ENCODE assay signal across 8 cellular contexts in genomic region chr19:52094526-52094925, GRCh38. TPM values are rescaled to one million over a fixed set of nuclear protein-coding genes. Genes with fewer than 3 reads are reported as not detected.
A peak's percentile ranks its signal among the peaks of the same experiment; 100 is the strongest.
DNase-seq lines count a peak whose midpoint lies in the region; ATAC-seq and TF ChIP-seq lines count a peak whose summit lies in the region.

No MANE protein-coding gene starts in this region.

- H3K27ac ChIP-seq in Panc1 (ENCODE audit: low read length) (peak overlapping the region; percentile 91), esophagus muscularis mucosa (replicated peaks in 1 of 4) (peak overlapping the region in 3 of 4 donors; percentile 72 to 85 (median 74)), osteoblast (ENCODE audit: low read depth, low read length) (peak overlapping the region; percentile 91)

- peak overlapping the region; percentile 82 for H2AFZ ChIP-seq in osteoblast (ENCODE audit: low read length)

- 5% methylated on average over 6 of the region's 6 CpGs for WGBS in esophagus muscularis mucosa

- no TSS peak for BruUV-seq in Calu3 (replicated peaks; lab: Mats Ljungman, UMichigan)
- BruUV-seq in Panc1 (replicated peaks; lab: Mats Ljungman, UMichigan), result no TSS peak

- in situ Hi-C loops in Panc1 (cut with HindIII; ENCODE audit: low pct_unique_long_range_greater_than_20kb, low sequenced_read_pairs), result no loop called here

- peaks cover 15% of the 10 kb centered on the region for H4K20me1 ChIP-seq in osteoblast (ENCODE audit: insufficient read depth, low read length)

- H3K27me3 ChIP-seq in Panc1 (ENCODE audit: control insufficient read depth, insufficient read depth, low read length), result no peaks in the 10 kb centered on the region
- H3K27me3 ChIP-seq in esophagus muscularis mucosa, result no peaks in the 10 kb centered on the region
- no peaks in the 10 kb centered on the region for H3K27me3 ChIP-seq in osteoblast (ENCODE audit: insufficient read depth, low read length)

- peaks cover 60% of the 10 kb centered on the region for H3K79me2 ChIP-seq in osteoblast (ENCODE audit: insufficient read depth, low read length)

- no peak for DNase-seq in Calu3
- DNase-seq in Panc1 (ENCODE audit: low read depth, low spot score), result no peak
- DNase-seq in esophagus muscularis mucosa (ENCODE audit: extremely low spot score), result no peak
- no peak for DNase-seq in osteoblast (ENCODE audit: insufficient read length, low spot score, missing footprints)
- DNase-seq in ecto neural progenitor cell (ENCODE audit: low spot score), result no peak
- no peak for DNase-seq in middle frontal gyrus (ENCODE audit: extremely low spot score, low spot score)
- DNase-seq in NOMO-1 treated with DMSO at 0.1 percent for 48 hours (lab: John Stamatoyannopoulos, UW; ENCODE audit: unreplicated experiment), result no peak

- peak overlapping the region; percentile 91 for H3K4me3 Mint-ChIP-seq in Calu3 (ENCODE audit: low read depth, unreplicated experiment)

- H3K4me2 ChIP-seq in osteoblast (ENCODE audit: insufficient read depth, low read length), result peak overlapping the region; percentile 83

- H3K36me3 ChIP-seq in Panc1 (ENCODE audit: control insufficient read depth, insufficient read depth, low read length) (no peaks in the 10 kb centered on the region), esophagus muscularis mucosa (peaks cover 7 to 30% (median 23%) of the 10 kb centered on the region in 4 donors), osteoblast (ENCODE audit: insufficient read depth, low read length) (peaks cover 25% of the 10 kb centered on the region)

- CTCF ChIA-PET in Calu3 (lab: Charles Lee), result interaction anchor here (1.1 kb wide), 1 partner anchor 577 kb away, joined by 4 read pairs; no protein-coding TSS in a partner anchor
- CTCF ChIA-PET in Panc1 (lab: Charles Lee), result no interaction called here

- peak overlapping the region; percentile 88 for H3K27ac Mint-ChIP-seq in Calu3 (ENCODE audit: unreplicated experiment)

- H3K4me3 ChIP-seq in Panc1 (ENCODE audit: low read depth in 2 of 2, low read length in 2 of 2) (peak overlapping the region; percentile 93 to 99), esophagus muscularis mucosa (peak overlapping the region; percentile 73 to 95 (median 82)), osteoblast (ENCODE audit: insufficient read depth, low read length) (peak overlapping the region; percentile 84)

- H3K4me1 ChIP-seq in Panc1 (ENCODE audit: control insufficient read depth, insufficient read depth, low read length) (no peaks in the 10 kb centered on the region), esophagus muscularis mucosa (peaks cover 14 to 35% (median 32%) of the 10 kb centered on the region in 4 donors), osteoblast (ENCODE audit: insufficient read depth, low read length) (peaks cover 6% of the 10 kb centered on the region)

- H3K4me1 Mint-ChIP-seq in Calu3 (ENCODE audit: low read depth, unreplicated experiment), result peaks cover 13% of the 10 kb centered on the region

- ATAC-seq in Panc1 (peak; percentile 57; the same call in 1 of the 2 replicates), HG03097 (IDR thresholded peaks at IDR 0.05; ENCODE audit: low FRiP score, unreplicated experiment) (no peak)

- peaks cover 11% of the 10 kb centered on the region; the same call in 1 of the 2 replicates for H3K9me3 ChIP-seq in Panc1 (ENCODE audit: control insufficient read depth, insufficient read depth, low read depth, low read length)
- H3K9me3 ChIP-seq in esophagus muscularis mucosa, result peaks cover 0 to 29% (median 14%) of the 10 kb centered on the region in 4 donors
- peaks cover 4% of the 10 kb centered on the region for H3K9me3 ChIP-seq in osteoblast (ENCODE audit: low read depth, low read length)

- peaks cover 53% of the 10 kb centered on the region for H3K36me3 Mint-ChIP-seq in Calu3 (ENCODE audit: insufficient read depth, unreplicated experiment)

- H3K27me3 Mint-ChIP-seq in Calu3 (ENCODE audit: unreplicated experiment), result no peaks in the 10 kb centered on the region

- TF ChIP-seq POLR2A in esophagus muscularis mucosa (IDR thresholded peaks at IDR 0.05; ENCODE audit: low read depth), result no peak

- peaks cover 11% of the 10 kb centered on the region for H3K9me3 Mint-ChIP-seq in Calu3 (ENCODE audit: low read depth, unreplicated experiment)

- TF ChIP-seq CTCF in Calu3 (IDR thresholded peaks at IDR 0.05; ENCODE audit: unreplicated experiment), result no peak
- TF ChIP-seq CTCF in Panc1 (IDR thresholded peaks at IDR 0.05), result no peak
- TF ChIP-seq CTCF in esophagus muscularis mucosa (IDR thresholded peaks at IDR 0.05), result no peak
- TF ChIP-seq CTCF in osteoblast (IDR thresholded peaks at IDR 0.05; ENCODE audit: extremely low read depth, low read depth, low read length), result no peak

- intact Hi-C loops in Calu3 (cut with micrococcal nuclease; ENCODE audit: unreplicated experiment), result loop anchor here (2.0 kb wide), 1 partner anchor 46 kb away; the partner anchor contains the start of gene ZNF432
- intact Hi-C loops in Panc1 (cut with micrococcal nuclease; ENCODE audit: unreplicated experiment), result no loop called here
- intact Hi-C loops in esophagus muscularis mucosa (cut with DNase I), result no loop called here

- TF ChIP-seq EP300 in esophagus muscularis mucosa (IDR thresholded peaks at IDR 0.05), result no peak

- POLR2A ChIA-PET in Panc1 (lab: Charles Lee), result no interaction called here

RNA-seq across cellular contexts. Expression of gene ZNF841, which starts 1.0 kb away (rescaled TPM):
- 37.6 and 39.8 TPM in 2 replicates for total RNA-seq in Calu3 (2022)
- 10.8 TPM for total RNA-seq in Panc1 (2021; ENCODE audit: unreplicated experiment)
- polyA plus RNA-seq in Panc1 (2012; ENCODE audit: insufficient read length), result 2.6 TPM
- total RNA-seq in esophagus muscularis mucosa, result 10 to 100 TPM; 11.3 to 13.7 (median 12.5) TPM
- total RNA-seq in osteoblast, result 27.9 and 30.9 TPM in 2 replicates

RNA-seq across cellular contexts. Expression of gene ZNF616, which starts 45.2 kb away (rescaled TPM):
- 8.9 and 9.2 TPM in 2 replicates for total RNA-seq in Calu3 (2022)
- total RNA-seq in Panc1 (2021; ENCODE audit: unreplicated experiment), result 5.3 TPM
- polyA plus RNA-seq in Panc1 (2012; ENCODE audit: insufficient read length), result 2.3 TPM
- 1 to 10 TPM; 3.0 to 6.6 (median 4.3) TPM for total RNA-seq in esophagus muscularis mucosa
- 9.8 and 12.7 TPM in 2 replicates for total RNA-seq in osteoblast

RNA-seq across cellular contexts. Expression of gene ZNF432, which starts 45.9 kb away (rescaled TPM):
- 16.0 TPM in 2 replicates for total RNA-seq in Calu3 (2022)
- total RNA-seq in Panc1 (2021; ENCODE audit: unreplicated experiment), result 8.2 TPM
- polyA plus RNA-seq in Panc1 (2012; ENCODE audit: insufficient read length), result 3.2 TPM
- total RNA-seq in esophagus muscularis mucosa, result 10 to 100 TPM in 1 of 4 donors, 1 to 10 TPM in 3; 8.6 to 10.1 (median 9.2) TPM
- total RNA-seq in osteoblast, result 8.8 and 11.9 TPM in 2 replicates
